19 cellular contexts compared by ENCODE assay signal in genomic region chr17:80769936-80770625, GRCh38.
DNase-seq lines count a peak whose midpoint lies in the region; ATAC-seq and TF ChIP-seq lines count a peak whose summit lies in the region.
"Had no signal": no experiment of that assay in that cellular context is flagged by ENCODE, and none has a peak within 500 bp of the region (broad histone marks: within the 10 kb centered on the region; RNA-seq: fewer than 3 reads in every experiment).

No MANE protein-coding gene starts in this region.

- no peaks in the 10 kb centered on the region for H3K27me3 ChIP-seq in OCI-LY1 (ENCODE audit: insufficient read depth, low read length)

- H4K20me1 ChIP-seq in OCI-LY1 (ENCODE audit: insufficient read depth, low read length) = no peaks in the 10 kb centered on the region

- peaks cover 96% of the 10 kb centered on the region for H3K4me1 Mint-ChIP-seq in activated naive CD4-positive, alpha-beta T cell treated with anti-CD3 and anti-CD28 coated beads, Interleukin-2, amount 10 ng/mL, durations not matched to agents 7 days and 5 days
- peaks cover 38% of the 10 kb centered on the region for H3K4me1 Mint-ChIP-seq in endothelial cell (ENCODE audit: unreplicated experiment)
- peaks cover 39% of the 10 kb centered on the region for H3K4me1 Mint-ChIP-seq in stimulated activated effector memory CD8-positive, alpha-beta T cell treated with anti-CD3 and anti-CD28 coated beads, Interleukin-12 subunit alpha, Interleukin-12 subunit beta, amount 100 ng/mL, for 72 hours

- no peak overlapping the region for H3K9ac ChIP-seq in OCI-LY1 (ENCODE audit: low read length)

- H3K27me3 Mint-ChIP-seq in activated naive CD4-positive, alpha-beta T cell treated with anti-CD3 and anti-CD28 coated beads, Interleukin-2, amount 10 ng/mL, durations not matched to agents 7 days and 5 days = no peaks in the 10 kb centered on the region
- H3K27me3 Mint-ChIP-seq in endothelial cell (ENCODE audit: unreplicated experiment) = peaks cover 5% of the 10 kb centered on the region
- H3K27me3 Mint-ChIP-seq: IgD-negative memory B cell had no signal

- H3K9me3 ChIP-seq in OCI-LY1 (ENCODE audit: low read length) = no peaks in the 10 kb centered on the region

- H3K9me2 ChIP-seq in OCI-LY1 (ENCODE audit: low read depth, low read length) = no peaks in the 10 kb centered on the region

- H3K4me2 ChIP-seq in OCI-LY1 (ENCODE audit: low read length) = no peak overlapping the region

- peak overlapping the region; percentile 96 for H3K27ac ChIP-seq in OCI-LY1 (ENCODE audit: low read depth, low read length, poor library complexity, severe bottlenecking)

- peaks cover 88% of the 10 kb centered on the region for H3K36me3 ChIP-seq in OCI-LY1 (ENCODE audit: insufficient read depth, low read length)

- H3K27ac Mint-ChIP-seq in activated naive CD4-positive, alpha-beta T cell treated with anti-CD3 and anti-CD28 coated beads, Interleukin-2, amount 10 ng/mL, durations not matched to agents 7 days and 5 days = peak overlapping the region; percentile 75
- H3K27ac Mint-ChIP-seq in endothelial cell (ENCODE audit: unreplicated experiment) = peak overlapping the region; percentile 53
- peak overlapping the region; percentile 32 for H3K27ac Mint-ChIP-seq in stimulated activated effector memory CD8-positive, alpha-beta T cell treated with anti-CD3 and anti-CD28 coated beads, Interleukin-12 subunit alpha, Interleukin-12 subunit beta, amount 100 ng/mL, for 72 hours
- H3K27ac Mint-ChIP-seq: IgD-negative memory B cell had no signal

- CTCF ChIA-PET in activated naive CD4-positive, alpha-beta T cell treated with anti-CD3 and anti-CD28 coated beads, Interleukin-2, amount 10 ng/mL, durations not matched to agents 7 days and 5 days (lab: Charles Lee) = no interaction called here

- ATAC-seq in stimulated activated effector memory CD8-positive, alpha-beta T cell treated with anti-CD3 and anti-CD28 coated beads, Interleukin-12 subunit alpha, Interleukin-12 subunit beta, amount 100 ng/mL, for 72 hours = no peak

- H3K4me1 ChIP-seq in OCI-LY1 (ENCODE audit: insufficient read depth, low read length, severe bottlenecking) = peaks cover 86% of the 10 kb centered on the region

- no peak overlapping the region for H3K4me3 ChIP-seq in OCI-LY1 (ENCODE audit: low read depth, low read length, poor library complexity, severe bottlenecking)

- no peak overlapping the region for H3K4me3 Mint-ChIP-seq in activated naive CD4-positive, alpha-beta T cell treated with anti-CD3 and anti-CD28 coated beads, Interleukin-2, amount 10 ng/mL, durations not matched to agents 7 days and 5 days
- no peak overlapping the region for H3K4me3 Mint-ChIP-seq in endothelial cell (ENCODE audit: unreplicated experiment)
- no peak overlapping the region for H3K4me3 Mint-ChIP-seq in stimulated activated effector memory CD8-positive, alpha-beta T cell treated with anti-CD3 and anti-CD28 coated beads, Interleukin-12 subunit alpha, Interleukin-12 subunit beta, amount 100 ng/mL, for 72 hours
- H3K4me3 Mint-ChIP-seq: CD14-positive monocyte, IgD-negative memory B cell had no signal

- no peaks in the 10 kb centered on the region for H3K9me3 Mint-ChIP-seq in activated naive CD4-positive, alpha-beta T cell treated with anti-CD3 and anti-CD28 coated beads, Interleukin-2, amount 10 ng/mL, durations not matched to agents 7 days and 5 days
- no peaks in the 10 kb centered on the region for H3K9me3 Mint-ChIP-seq in endothelial cell (ENCODE audit: unreplicated experiment)
- no peaks in the 10 kb centered on the region for H3K9me3 Mint-ChIP-seq in stimulated activated effector memory CD8-positive, alpha-beta T cell treated with anti-CD3 and anti-CD28 coated beads, Interleukin-12 subunit alpha, Interleukin-12 subunit beta, amount 100 ng/mL, for 72 hours
- H3K9me3 Mint-ChIP-seq: IgD-negative memory B cell had no signal

- H2AFZ ChIP-seq in OCI-LY1 (ENCODE audit: low read length) = no peak overlapping the region

- no peak for DNase-seq in activated naive CD4-positive, alpha-beta T cell treated with anti-CD3 and anti-CD28 coated beads, Interleukin-2, amount 10 ng/mL, durations not matched to agents 7 days and 5 days
- no peak for DNase-seq in activated naive CD4-positive, alpha-beta T cell treated with Interleukin-2 at 50 U/mL for 16 hours
- DNase-seq in endothelial cell (ENCODE audit: low spot score) (no peak), AG08395 (ENCODE audit: low spot score) (no peak), NCI-H1930 (lab: John Stamatoyannopoulos, UW) (no peak)
- DNase-seq in stimulated activated effector memory CD8-positive, alpha-beta T cell treated with anti-CD3 and anti-CD28 coated beads, Interleukin-12 subunit alpha, Interleukin-12 subunit beta, amount 100 ng/mL, for 72 hours (ENCODE audit: low spot score in 2 of 2) = no peak
- DNase-seq in stimulated activated naive CD4-positive, alpha-beta T cell treated with Interleukin-2 at 50 U/mL for 16 hours (lab: John Stamatoyannopoulos, UW) = no peak
- DNase-seq: AML-193, COR-L47, EL, GOT3, NCI-H1105 treated with DMSO at 0.1 percent for 48 hours, NCI-H1694 treated with DMSO at 0.1 percent for 48 hours, NCI-H446, NCI-H69, RPMI8226 had no signal

- peaks cover 37% of the 10 kb centered on the region for H3K36me3 Mint-ChIP-seq in activated naive CD4-positive, alpha-beta T cell treated with anti-CD3 and anti-CD28 coated beads, Interleukin-2, amount 10 ng/mL, durations not matched to agents 7 days and 5 days
- peaks cover 15% of the 10 kb centered on the region for H3K36me3 Mint-ChIP-seq in endothelial cell (ENCODE audit: low read depth, unreplicated experiment)
- peaks cover 16% of the 10 kb centered on the region for H3K36me3 Mint-ChIP-seq in stimulated activated effector memory CD8-positive, alpha-beta T cell treated with anti-CD3 and anti-CD28 coated beads, Interleukin-12 subunit alpha, Interleukin-12 subunit beta, amount 100 ng/mL, for 72 hours

- peaks cover 9% of the 10 kb centered on the region for H3K79me2 ChIP-seq in OCI-LY1 (ENCODE audit: insufficient read depth, low read length)

- H3F3A ChIP-seq in OCI-LY1 (ENCODE audit: insufficient read depth, low read length) = no peaks in the 10 kb centered on the region

- TF ChIP-seq CTCF in OCI-LY1 (IDR thresholded peaks at IDR 0.05; ENCODE audit: low read length) (no peak), endothelial cell (IDR thresholded peaks at IDR 0.05; ENCODE audit: unreplicated experiment) (no peak)
